Comparison of ENCODE assay signal across 24 cellular contexts in the genomic region with DNA sequence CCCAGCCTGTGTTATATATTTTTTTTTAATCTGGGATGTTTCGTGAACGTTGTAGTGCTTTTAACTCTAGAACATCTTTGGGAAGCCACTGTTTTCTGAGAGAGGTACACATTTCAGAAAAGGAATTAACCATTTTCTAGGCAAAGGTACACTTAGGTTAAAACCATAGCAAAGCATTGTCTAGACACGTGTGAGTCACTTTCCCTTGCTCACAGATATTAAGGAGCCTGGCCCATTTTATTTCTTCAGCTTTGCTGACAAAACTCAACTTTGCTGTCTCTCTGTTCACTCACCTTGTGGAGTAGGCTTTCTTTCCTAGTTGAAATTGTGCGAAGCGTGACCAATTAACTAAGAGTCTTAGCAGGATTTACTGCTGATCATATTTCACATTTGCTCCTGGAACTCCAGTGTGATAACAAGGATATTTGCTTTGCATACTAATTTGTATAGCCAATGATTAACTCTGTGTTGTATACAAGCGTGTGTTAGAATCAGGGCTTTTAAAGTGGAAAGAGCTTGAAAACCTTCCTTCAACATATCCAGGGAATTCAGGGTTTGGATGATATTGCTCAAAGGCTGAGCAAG.
DNase-seq lines count a peak whose midpoint lies in the region; ATAC-seq, FAIRE-seq and TF ChIP-seq lines count a peak whose summit lies in the region.
"Had no signal": no experiment of that assay in that cellular context is flagged by ENCODE, and none has a peak within 500 bp of the region (broad histone marks: within the 10 kb centered on the region; RNA-seq: fewer than 3 reads in every experiment).

No MANE protein-coding gene starts in this region.

- no peaks in the 10 kb centered on the region for H3K27me3 ChIP-seq in bronchial epithelial cell (ENCODE audit: control insufficient read depth, insufficient read depth, low read length)
- H3K27me3 ChIP-seq in Caco-2 (replicated peaks; ENCODE audit: control insufficient read depth, insufficient read depth, low read length) = no peaks in the 10 kb centered on the region

- ATAC-seq in A549 (peak in 1 of 2 experiments; percentile 50; a peak in 2 of 6 replicates), HG02840 (IDR thresholded peaks at IDR 0.05; ENCODE audit: low FRiP score, unreplicated experiment) (no peak), HG03571 (IDR thresholded peaks at IDR 0.05; ENCODE audit: unreplicated experiment) (no peak)
- no peak for ATAC-seq in stimulated activated naive CD8-positive, alpha-beta T cell treated with anti-CD3 and anti-CD28 coated beads, Interleukin-15, Interleukin-2, amounts not matched to agents 100 U/mL and 50 U/mL, for 24 hours
- ATAC-seq: SK-N-SH treated with all-trans-retinoic acid at 6 μM for 48 hours had no signal

- H3K27me3 Mint-ChIP-seq in Caco-2 (ENCODE audit: insufficient read depth, unreplicated experiment) = peaks cover 9% of the 10 kb centered on the region

- DNase-seq in A549 (ENCODE audit: low read depth in 1 of 2, low spot score in 1 of 2) (no peak), NCI-H526 treated with DMSO at 0.1 percent for 48 hours (lab: John Stamatoyannopoulos, UW) (peak; percentile 80), bronchial epithelial cell (ENCODE audit: low read depth) (peak; percentile 56), kidney tubule cell (ENCODE audit: low spot score) (peak; percentile 65), Caco-2 (no peak)
- DNase-seq in stimulated activated naive CD8-positive, alpha-beta T cell treated with anti-CD3 and anti-CD28 coated beads, Interleukin-15, Interleukin-2, amounts not matched to agents 100 U/mL and 50 U/mL, for 24 hours = no peak
- DNase-seq: 8988T; CD4-positive, alpha-beta memory T cell; H9; Kasumi-1; MM.1S; NCI-H1092; NCI-H1436 treated with DMSO at 0.1 percent for 48 hours; NCI-H2081; NCI-H510A; NCI-H82; OCI-M1; SHP77 had no signal

- no peak for TF ChIP-seq RAD21 in A549 (conservative IDR thresholded peaks at IDR 0.05 in 1 of 2, IDR thresholded peaks at IDR 0.05 in 1 of 2)

- no peak overlapping the region for H3K27ac Mint-ChIP-seq in Caco-2 (ENCODE audit: unreplicated experiment)
- H3K27ac Mint-ChIP-seq: CD4-positive, alpha-beta memory T cell; H9; IgD-negative memory B cell had no signal

- intact Hi-C loops in Caco-2 (cut with micrococcal nuclease; ENCODE audit: unreplicated experiment) = no loop called here

- H3K9me3 Mint-ChIP-seq in Caco-2 (ENCODE audit: unreplicated experiment) = no peaks in the 10 kb centered on the region

- CTCF ChIA-PET in A549 (lab: Yijun Ruan, JAX) = no interaction called here
- CTCF ChIA-PET in Caco-2 (lab: Charles Lee) = no interaction called here

- H3K27ac ChIP-seq in A549 = peak overlapping the region in 1 of 2 experiments; percentile 25; a peak in 2 of 6 replicates

- TF ChIP-seq CTCF in A549 (IDR thresholded peaks at IDR 0.05) (no peak), bronchial epithelial cell (IDR thresholded peaks at IDR 0.05; ENCODE audit: insufficient read depth, low read length, severe bottlenecking) (no peak), Caco-2 (IDR thresholded peaks at IDR 0.05; ENCODE audit: insufficient read depth in 1 of 2, low read depth in 1 of 2, low read length in 1 of 2, severe bottlenecking in 1 of 2, unreplicated experiment in 1 of 2) (no peak)

- FAIRE-seq in A549 (lab: Jason Lieb, UNC) (no peak), bronchial epithelial cell (lab: Jason Lieb, UNC) (no peak)
- FAIRE-seq: GM12892, GM18507 had no signal

- no peaks in the 10 kb centered on the region for H3K9me3 ChIP-seq in A549
- no peaks in the 10 kb centered on the region for H3K9me3 ChIP-seq in Caco-2

- H3K4me1 ChIP-seq in A549 = peaks cover 8% of the 10 kb centered on the region; the same call in 1 of the 3 replicates
- no peaks in the 10 kb centered on the region for H3K4me1 ChIP-seq in Caco-2

- H3K4me3 Mint-ChIP-seq in Caco-2 (ENCODE audit: unreplicated experiment) = no peak overlapping the region
- H3K4me3 Mint-ChIP-seq: CD4-positive, alpha-beta memory T cell; H9; IgD-negative memory B cell had no signal

- no peak for TF ChIP-seq POLR2A in A549 (IDR thresholded peaks at IDR 0.05; ENCODE audit: low read length)

- WGBS in A549 (ENCODE audit: missing lambda C conversion rate) = 73% methylated on average over 6 of the region's 6 CpGs

- H3K36me3 ChIP-seq in bronchial epithelial cell (ENCODE audit: control insufficient read depth, insufficient read depth, low read length) (no peaks in the 10 kb centered on the region), Caco-2 (ENCODE audit: control insufficient read depth, insufficient read depth, low read length) (no peaks in the 10 kb centered on the region)

- no peaks in the 10 kb centered on the region for H3K36me3 Mint-ChIP-seq in Caco-2 (ENCODE audit: insufficient read depth, unreplicated experiment)
- H3K36me3 Mint-ChIP-seq: CD4-positive, alpha-beta memory T cell had no signal

- H3K4me3 ChIP-seq in A549 = no peak overlapping the region
- no peak overlapping the region for H3K4me3 ChIP-seq in bronchial epithelial cell (ENCODE audit: low read depth, low read length)
- no peak overlapping the region for H3K4me3 ChIP-seq in Caco-2 (ENCODE audit: low read depth, low read length)

- no TSS peak for BruUV-seq in Caco-2 (replicated peaks; lab: Mats Ljungman, UMichigan)

- no peak for TF ChIP-seq EP300 in A549 (IDR thresholded peaks at IDR 0.05)

- POLR2A ChIA-PET in A549 (lab: Yijun Ruan, JAX) = no interaction called here
- POLR2A ChIA-PET in Caco-2 (lab: Charles Lee) = no interaction called here

- H3K4me2 ChIP-seq in A549 = peak overlapping the region; percentile 15; the same call in 1 of the 3 replicates

- no peaks in the 10 kb centered on the region for H3K4me1 Mint-ChIP-seq in Caco-2 (ENCODE audit: low read depth, unreplicated experiment)
- H3K4me1 Mint-ChIP-seq: CD4-positive, alpha-beta memory T cell; H9; IgD-negative memory B cell had no signal

TF ChIP-seq in A549, 52 proteins besides CTCF, POLR2A, EP300 and RAD21:
- TF ChIP-seq RNF2 (IDR thresholded peaks at IDR 0.05; ENCODE audit: borderline replicate concordance, low read depth) = no peak
- TF ChIP-seq JUN (IDR thresholded peaks at IDR 0.05) = no peak
- TF ChIP-seq HEYL (CRISPR knock-in tag; IDR thresholded peaks at IDR 0.05) = no peak
- TF ChIP-seq, protein P1, sequence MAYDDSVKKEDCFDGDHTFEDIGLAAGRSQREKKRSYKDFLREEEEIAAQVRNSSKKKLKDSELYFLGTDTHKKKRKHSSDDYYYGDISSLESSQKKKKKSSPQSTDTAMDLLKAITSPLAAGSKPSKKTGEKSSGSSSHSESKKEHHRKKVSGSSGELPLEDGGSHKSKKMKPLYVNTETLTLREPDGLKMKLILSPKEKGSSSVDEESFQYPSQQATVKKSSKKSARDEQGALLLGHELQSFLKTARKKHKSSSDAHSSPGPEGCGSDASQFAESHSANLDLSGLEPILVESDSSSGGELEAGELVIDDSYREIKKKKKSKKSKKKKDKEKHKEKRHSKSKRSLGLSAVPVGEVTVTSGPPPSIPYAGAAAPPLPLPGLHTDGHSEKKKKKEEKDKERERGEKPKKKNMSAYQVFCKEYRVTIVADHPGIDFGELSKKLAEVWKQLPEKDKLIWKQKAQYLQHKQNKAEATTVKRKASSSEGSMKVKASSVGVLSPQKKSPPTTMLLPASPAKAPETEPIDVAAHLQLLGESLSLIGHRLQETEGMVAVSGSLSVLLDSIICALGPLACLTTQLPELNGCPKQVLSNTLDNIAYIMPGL (CRISPR knock-in tag; IDR thresholded peaks at IDR 0.05; ENCODE audit: borderline replicate concordance) = no peak
- TF ChIP-seq HDAC2 (IDR thresholded peaks at IDR 0.05) = no peak
- TF ChIP-seq RCOR1 (IDR thresholded peaks at IDR 0.05; ENCODE audit: low read depth, low read length) = no peak
- no peak for TF ChIP-seq ZFP36 (IDR thresholded peaks at IDR 0.05; ENCODE audit: borderline replicate concordance, partially characterized antibody)
- TF ChIP-seq JUNB (IDR thresholded peaks at IDR 0.05) = no peak
- TF ChIP-seq EHF (CRISPR knock-in tag; IDR thresholded peaks at IDR 0.05) = no peak
- TF ChIP-seq TP53 (CRISPR knock-in tag; IDR thresholded peaks at IDR 0.05) = no peak
- TF ChIP-seq MAFK (IDR thresholded peaks at IDR 0.05; ENCODE audit: partially characterized antibody) = no peak
- no peak for TF ChIP-seq SREBF2 (IDR thresholded peaks at IDR 0.05)
- TF ChIP-seq, protein P2, sequence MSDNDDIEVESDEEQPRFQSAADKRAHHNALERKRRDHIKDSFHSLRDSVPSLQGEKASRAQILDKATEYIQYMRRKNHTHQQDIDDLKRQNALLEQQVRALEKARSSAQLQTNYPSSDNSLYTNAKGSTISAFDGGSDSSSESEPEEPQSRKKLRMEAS (IDR thresholded peaks at IDR 0.05) = no peak
- TF ChIP-seq, protein P3, sequence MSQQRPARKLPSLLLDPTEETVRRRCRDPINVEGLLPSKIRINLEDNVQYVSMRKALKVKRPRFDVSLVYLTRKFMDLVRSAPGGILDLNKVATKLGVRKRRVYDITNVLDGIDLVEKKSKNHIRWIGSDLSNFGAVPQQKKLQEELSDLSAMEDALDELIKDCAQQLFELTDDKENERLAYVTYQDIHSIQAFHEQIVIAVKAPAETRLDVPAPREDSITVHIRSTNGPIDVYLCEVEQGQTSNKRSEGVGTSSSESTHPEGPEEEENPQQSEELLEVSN (IDR thresholded peaks at IDR 0.05; ENCODE audit: borderline replicate concordance, low read depth) = no peak
- TF ChIP-seq, protein P4, sequence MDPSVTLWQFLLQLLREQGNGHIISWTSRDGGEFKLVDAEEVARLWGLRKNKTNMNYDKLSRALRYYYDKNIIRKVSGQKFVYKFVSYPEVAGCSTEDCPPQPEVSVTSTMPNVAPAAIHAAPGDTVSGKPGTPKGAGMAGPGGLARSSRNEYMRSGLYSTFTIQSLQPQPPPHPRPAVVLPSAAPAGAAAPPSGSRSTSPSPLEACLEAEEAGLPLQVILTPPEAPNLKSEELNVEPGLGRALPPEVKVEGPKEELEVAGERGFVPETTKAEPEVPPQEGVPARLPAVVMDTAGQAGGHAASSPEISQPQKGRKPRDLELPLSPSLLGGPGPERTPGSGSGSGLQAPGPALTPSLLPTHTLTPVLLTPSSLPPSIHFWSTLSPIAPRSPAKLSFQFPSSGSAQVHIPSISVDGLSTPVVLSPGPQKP (IDR thresholded peaks at IDR 0.05; ENCODE audit: low read depth, low read length) = no peak
- TF ChIP-seq HOXB13 (CRISPR knock-in tag; IDR thresholded peaks at IDR 0.05; ENCODE audit: low read depth) = no peak
TF ChIP-seq in A549: peak in this region for 0.

Comparison
In these comparisons a context has a peak if more than half of its experiments do, and no peak if none do; other contexts are left out.
1. DNase-seq: peak in NCI-H526 treated with DMSO at 0.1 percent for 48 hours (single experiment), bronchial epithelial cell (single experiment) and kidney tubule cell (single experiment); none in A549 (0 of 2), Caco-2 (0 of 2) and stimulated activated naive CD8-positive, alpha-beta T cell treated with anti-CD3 and anti-CD28 coated beads, Interleukin-15, Interleukin-2, amounts not matched to agents 100 U/mL and 50 U/mL, for 24 hours (single experiment).